ENCODE assay signal across 8 cellular contexts in genomic region chr12:132162508-132163031, GRCh38. TPM values are rescaled to one million over a fixed set of nuclear protein-coding genes. Genes with fewer than 3 reads are reported as not detected.
DNase-seq lines count a peak whose midpoint lies in the region; ATAC-seq, FAIRE-seq and TF ChIP-seq lines count a peak whose summit lies in the region.

No MANE protein-coding gene starts in this region.

- TF ChIP-seq CTCF in D721Med (IDR thresholded peaks at IDR 0.05; ENCODE audit: insufficient read depth, missing control alignments) (peak; percentile 2), choroid plexus epithelial cell (conservative IDR thresholded peaks at IDR 0.05; ENCODE audit: low read depth, low read length) (no peak)

- H3K4me2 ChIP-seq in neuronal stem cell (ENCODE audit: insufficient read depth, low read length, poor library complexity, severe bottlenecking), result no peak overlapping the region

- no peak for DNase-seq in D721Med (ENCODE audit: insufficient read length, low spot score)
- DNase-seq in NCI-H2107 treated with DMSO at 0.1 percent for 48 hours (lab: John Stamatoyannopoulos, UW; ENCODE audit: unreplicated experiment), result peak; percentile 35
- peak; percentile 86 for DNase-seq in choroid plexus epithelial cell (ENCODE audit: low read depth)
- DNase-seq in neuronal stem cell (ENCODE audit: low spot score), result no peak
- no peak for DNase-seq in germinal center (ENCODE audit: low spot score)

- H4K8ac ChIP-seq in neuronal stem cell (ENCODE audit: low read depth, low read length), result no peak overlapping the region

- H3K18ac ChIP-seq in neuronal stem cell (ENCODE audit: low read length), result peak overlapping the region; percentile 71

- no peak overlapping the region for H2BK120ac ChIP-seq in neuronal stem cell (ENCODE audit: low read depth, low read length)

- no peak overlapping the region for H2AFZ ChIP-seq in neuronal stem cell (ENCODE audit: low read length)

- peak overlapping the region; percentile 56 for H2AK5ac ChIP-seq in neuronal stem cell (ENCODE audit: low read depth, low read length)

- peaks cover 0 to 7% of the 10 kb centered on the region in 2 donors for H3K9me3 ChIP-seq in neuronal stem cell (replicated peaks in 1 of 2; ENCODE audit: control insufficient read depth in 2 of 2, insufficient read depth in 1 of 2, low read depth in 1 of 2, low read length in 2 of 2)

- H3K4ac ChIP-seq in neuronal stem cell (ENCODE audit: low read length), result no peak overlapping the region

- peak overlapping the region; percentile 87 for H3K23ac ChIP-seq in neuronal stem cell (ENCODE audit: low read depth, low read length, poor library complexity)

- H3K4me1 ChIP-seq in neuronal stem cell (ENCODE audit: control insufficient read depth in 2 of 2, insufficient read depth in 1 of 2, low read depth in 1 of 2, low read length in 2 of 2), result peaks cover 0 to 2% of the 10 kb centered on the region in 2 donors

- no peak overlapping the region for H2BK15ac ChIP-seq in neuronal stem cell (ENCODE audit: low read length)

- peaks cover 0 to 10% (median 0%) of the 10 kb centered on the region in 3 experiments for H3K27me3 ChIP-seq in neuronal stem cell (ENCODE audit: control insufficient read depth in 3 of 3, insufficient read depth in 3 of 3, low read depth in 1 of 3, low read length in 3 of 3)

- no peak overlapping the region for H3K14ac ChIP-seq in neuronal stem cell (ENCODE audit: low read length)

- H2BK5ac ChIP-seq in neuronal stem cell (ENCODE audit: low read length), result no peak overlapping the region

- ATAC-seq in HG02610 (IDR thresholded peaks at IDR 0.05; ENCODE audit: unreplicated experiment), result no peak
- no peak for ATAC-seq in GM21529 (IDR thresholded peaks at IDR 0.05; ENCODE audit: unreplicated experiment)
- ATAC-seq in HG03520 (IDR thresholded peaks at IDR 0.05; ENCODE audit: unreplicated experiment), result no peak

- H3K9ac ChIP-seq in neuronal stem cell (ENCODE audit: low read depth, low read length, poor library complexity), result no peak overlapping the region

- no CpG with 5 or more reads among the region's 17 CpGs for WGBS in neuronal stem cell (ENCODE audit: extremely low coverage in 2 of 2, insufficient read length in 2 of 2, insufficient replicate concordance in 1 of 2), 2 donors

- H3K4me3 ChIP-seq in choroid plexus epithelial cell (ENCODE audit: low read depth, low read length) (peak overlapping the region; percentile 28), neuronal stem cell (ENCODE audit: low read length in 2 of 2) (no peak overlapping the region)

- peaks cover 3% of the 10 kb centered on the region for H3K79me1 ChIP-seq in neuronal stem cell (ENCODE audit: low read depth, low read length)

- no peak overlapping the region for H2BK12ac ChIP-seq in neuronal stem cell (ENCODE audit: low read length)

- peaks cover 0 to 9% of the 10 kb centered on the region in 2 donors for H3K36me3 ChIP-seq in neuronal stem cell (replicated peaks in 1 of 2; ENCODE audit: control insufficient read depth in 2 of 2, insufficient read depth in 2 of 2, low read length in 2 of 2)

- H3K27ac ChIP-seq in neuronal stem cell (replicated peaks; ENCODE audit: low read length), result no peak overlapping the region

- no peak for FAIRE-seq in D721Med (lab: Jason Lieb, UNC)

- no peak overlapping the region for H4K91ac ChIP-seq in neuronal stem cell (ENCODE audit: low read depth, low read length, poor library complexity)

RNA-seq across cellular contexts. Expression of gene NOC4L, which starts 18.3 kb away (rescaled TPM):
- 24.2 TPM for polyA plus RNA-seq in neuronal stem cell (2013, experiment 1 of 2)
- polyA plus RNA-seq in neuronal stem cell (2013, experiment 2 of 2), result 24.1 TPM

RNA-seq across cellular contexts. Expression of gene DDX51, which starts 18.5 kb away (rescaled TPM):
- 8.5 TPM for polyA plus RNA-seq in neuronal stem cell (2013, experiment 1 of 2)
- polyA plus RNA-seq in neuronal stem cell (2013, experiment 2 of 2), result 8.6 TPM

Comparison
In these comparisons a context has a peak if more than half of its experiments do, and no peak if none do; other contexts are left out.
1. DNase-seq: peak in NCI-H2107 treated with DMSO at 0.1 percent for 48 hours (single experiment) and choroid plexus epithelial cell (single experiment); none in D721Med (single experiment), neuronal stem cell (single experiment) and germinal center (single experiment).